ENCODE assay signal across 11 cellular contexts in genomic region chr1:32509939-32510338, GRCh38. TPM values are rescaled to one million over a fixed set of nuclear protein-coding genes. Genes with fewer than 3 reads are reported as not detected.
"Had no signal": no experiment of that assay in that cellular context is flagged by ENCODE, and none has a peak within 500 bp of the region (broad histone marks: within the 10 kb centered on the region; RNA-seq: fewer than 3 reads in every experiment).

No MANE protein-coding gene starts in this region.

- ATAC-seq: GM23338, HCT116 had no signal

- H3K4me1 ChIP-seq: HAP-1 had no signal

- H3K36me3 ChIP-seq: HAP-1 had no signal

- H2AFZ ChIP-seq: GM23248, GM23338 had no signal

- H3K4me3 ChIP-seq: GM23248, GM23338, HAP-1 had no signal

- H3K9me3 ChIP-seq: HAP-1 had no signal

- H3K27ac ChIP-seq: GM23248 had no signal

- H3K4me2 ChIP-seq: GM23338 had no signal

- H3K9ac ChIP-seq: GM23248 had no signal

- FAIRE-seq: H1, H54 had no signal

- DNase-seq: GM23248, GOT3, H7, H9, HCEC 1CT, HFFc6 had no signal

RNA-seq across cellular contexts. Expression of gene ZBTB8B, which starts 45.1 kb away (rescaled TPM):
- total RNA-seq: GM23248, HFFc6 had no signal
- polyA plus RNA-seq: GM23248 had no signal
